8 cellular contexts compared by ENCODE assay signal in genomic region chr6:16759646-16760535, GRCh38. TPM values are rescaled to one million over a fixed set of nuclear protein-coding genes. Genes with fewer than 3 reads are reported as not detected.
A peak's percentile ranks its signal among the peaks of the same experiment; 100 is the strongest.
DNase-seq lines count a peak whose midpoint lies in the region; ATAC-seq and TF ChIP-seq lines count a peak whose summit lies in the region.

No MANE protein-coding gene starts in this region.

- peaks cover 35% of the 10 kb centered on the region for H3K36me3 Mint-ChIP-seq in CD4-positive, alpha-beta T cell (ENCODE audit: low read depth)
- peaks cover 11% of the 10 kb centered on the region for H3K36me3 Mint-ChIP-seq in activated naive CD8-positive, alpha-beta T cell treated with anti-CD3 and anti-CD28 coated beads for 36 hours

- no peaks in the 10 kb centered on the region for H3K9me3 Mint-ChIP-seq in CD4-positive, alpha-beta T cell
- H3K9me3 Mint-ChIP-seq in activated naive CD8-positive, alpha-beta T cell treated with anti-CD3 and anti-CD28 coated beads for 36 hours, result no peaks in the 10 kb centered on the region

- peaks cover 69% of the 10 kb centered on the region for H3K4me1 Mint-ChIP-seq in CD4-positive, alpha-beta T cell (ENCODE audit: low read depth)
- peaks cover 61% of the 10 kb centered on the region for H3K4me1 Mint-ChIP-seq in activated naive CD8-positive, alpha-beta T cell treated with anti-CD3 and anti-CD28 coated beads for 36 hours

- H3K36me3 ChIP-seq in HUES64 (ENCODE audit: insufficient read depth, low read length) (no peaks in the 10 kb centered on the region), ovary (no peaks in the 10 kb centered on the region), thymus (ENCODE audit: control insufficient read depth, insufficient read depth) (no peaks in the 10 kb centered on the region)

- CTCF ChIA-PET in CD4-positive, alpha-beta T cell (lab: Charles Lee), result interaction anchor here (0.9 to 2.9 kb wide), 6 partner anchors 10 to 428 kb away, joined by 3 to 12 read pairs (median 5); no protein-coding TSS in a partner anchor

- H3K4me3 ChIP-seq in HUES64 (ENCODE audit: low read length) (peak overlapping the region; percentile 87), ovary (peak overlapping the region; percentile 82), thymus (ENCODE audit: low read length) (peak overlapping the region; percentile 91)

- POLR2A ChIA-PET in CD4-positive, alpha-beta T cell (lab: Charles Lee), result interaction anchor here (0.7 to 3.0 kb wide), 12 partner anchors 9 to 346 kb away, joined by 3 to 20 read pairs (median 5); no protein-coding TSS in a partner anchor

- no peak for TF ChIP-seq CTCF in CD4-positive, alpha-beta T cell (IDR thresholded peaks at IDR 0.05)
- no peak for TF ChIP-seq CTCF in ovary (IDR thresholded peaks at IDR 0.05)

- WGBS in HUES64, result under 1% methylated on average over 89 of the region's 89 CpGs
- 1% methylated on average over 60 to 89 of the region's 89 CpGs for WGBS in ovary, 3 donors
- WGBS in thymus, result under 1% methylated on average over 89 of the region's 89 CpGs

- H3K27ac ChIP-seq in CD4-positive, alpha-beta T cell (ENCODE audit: low read depth, low read length), result peak overlapping the region; percentile 91
- H3K27ac ChIP-seq in HUES64 (ENCODE audit: low read depth, low read length), result no peak overlapping the region; the same call in 1 of the 2 replicates
- H3K27ac ChIP-seq in ovary, result peak overlapping the region; percentile 95 to 99
- H3K27ac ChIP-seq in thymus (ENCODE audit: low read depth), result peak overlapping the region; percentile 61

- ATAC-seq in CD4-positive, alpha-beta T cell (ENCODE audit: poor library complexity), result peak; percentile 6
- peak; percentile 50 for ATAC-seq in GM19463 (IDR thresholded peaks at IDR 0.05; ENCODE audit: unreplicated experiment)

- DNase-seq in CD4-positive, alpha-beta T cell, result peak; percentile 49 to 75 (median 67)
- DNase-seq in SKM-1 (lab: John Stamatoyannopoulos, UW; ENCODE audit: unreplicated experiment) (peak; percentile 33), head of caudate nucleus (peak; percentile 64 to 94 (median 87)), ovary (peak; percentile 88 to 90 (median 89))
- peak; percentile 79 for DNase-seq in activated naive CD8-positive, alpha-beta T cell treated with anti-CD3 and anti-CD28 coated beads for 36 hours

- no peak for TF ChIP-seq EP300 in ovary (IDR thresholded peaks at IDR 0.05)

- no peaks in the 10 kb centered on the region for H3K27me3 ChIP-seq in CD4-positive, alpha-beta T cell (ENCODE audit: control insufficient read depth, insufficient read depth, low read length)
- H3K27me3 ChIP-seq in HUES64 (ENCODE audit: insufficient read depth, low read length), result peaks cover 24% of the 10 kb centered on the region
- no peaks in the 10 kb centered on the region for H3K27me3 ChIP-seq in ovary
- peaks cover 2% of the 10 kb centered on the region for H3K27me3 ChIP-seq in thymus (ENCODE audit: control insufficient read depth, insufficient read depth)

- H3K4me1 ChIP-seq in HUES64 (ENCODE audit: insufficient read depth, low read length) (peaks cover 16% of the 10 kb centered on the region), ovary (ENCODE audit: insufficient read depth) (peaks cover 1% of the 10 kb centered on the region), thymus (ENCODE audit: control insufficient read depth, insufficient read depth, low read length) (peaks cover 3% of the 10 kb centered on the region)

- H3K27ac Mint-ChIP-seq in CD4-positive, alpha-beta T cell, result peak overlapping the region; percentile 98
- peak overlapping the region; percentile 91 for H3K27ac Mint-ChIP-seq in activated naive CD8-positive, alpha-beta T cell treated with anti-CD3 and anti-CD28 coated beads for 36 hours

- intact Hi-C loops in CD4-positive, alpha-beta T cell (cut with DNase I, micrococcal nuclease), result loop anchor here (2.0 to 10.0 kb wide), 13 partner anchors 21 to 1505 kb away; partner anchors contain the start of genes NUP153 (in 2 of the 2), DEK (in 1 of the 2), KDM1B (in 1 of the 2) and TPMT (in 1 of the 2)
- intact Hi-C loops in head of caudate nucleus (cut with DNase I) (loop anchor here (5.0 to 10.0 kb wide), 4 partner anchors 203 to 428 kb away; no protein-coding TSS in a partner anchor), ovary (cut with DNase I) (loop anchor here (2.0 to 10.0 kb wide), 6 partner anchors 245 to 433 kb away; no protein-coding TSS in a partner anchor)

- H3K4me3 Mint-ChIP-seq in CD4-positive, alpha-beta T cell, result peak overlapping the region; percentile 99
- peak overlapping the region; percentile 93 for H3K4me3 Mint-ChIP-seq in activated naive CD8-positive, alpha-beta T cell treated with anti-CD3 and anti-CD28 coated beads for 36 hours

- H3K9ac ChIP-seq in HUES64 (ENCODE audit: low read depth, low read length), result peak overlapping the region; percentile 69

- H3K27me3 Mint-ChIP-seq in CD4-positive, alpha-beta T cell, result peaks cover 4% of the 10 kb centered on the region
- H3K27me3 Mint-ChIP-seq in activated naive CD8-positive, alpha-beta T cell treated with anti-CD3 and anti-CD28 coated beads for 36 hours, result no peaks in the 10 kb centered on the region

- no peaks in the 10 kb centered on the region for H3K9me3 ChIP-seq in CD4-positive, alpha-beta T cell (ENCODE audit: control insufficient read depth, low read length)
- H3K9me3 ChIP-seq in HUES64 (ENCODE audit: insufficient read depth, low read depth, low read length) (no peaks in the 10 kb centered on the region), ovary (no peaks in the 10 kb centered on the region), thymus (ENCODE audit: control insufficient read depth) (no peaks in the 10 kb centered on the region)

- TF ChIP-seq POLR2A in ovary (IDR thresholded peaks at IDR 0.05), result peak; percentile 49

RNA-seq across cellular contexts. Expression of gene ATXN1, which starts 1.4 kb away (rescaled TPM):
- total RNA-seq in CD4-positive, alpha-beta T cell, result 10 to 100 TPM; 74.2 to 76.7 TPM
- 1.7 TPM for polyA plus RNA-seq in HUES64 (2013, experiment 1 of 2)
- 1.6 TPM for polyA plus RNA-seq in HUES64 (2013, experiment 2 of 2)
- 10 to 100 TPM; 27.8 to 32.8 TPM for total RNA-seq in activated naive CD8-positive, alpha-beta T cell treated with anti-CD3 and anti-CD28 coated beads for 36 hours
- total RNA-seq in ovary, result 10 to 100 TPM; 26.4 to 38.2 (median 32.6) TPM
- polyA plus RNA-seq in ovary (10 to 100 TPM in 1 of 2 donors, 1 to 10 TPM in 1; 7.3 to 12.9 TPM), thymus (6.8 TPM)

Comparison
In these comparisons a context has a peak if more than half of its experiments do, and no peak if none do; other contexts are left out.
1. DNase-seq: peak in every context shown above with its lines; median percentile 89 in ovary; 87 in head of caudate nucleus; 79 in activated naive CD8-positive, alpha-beta T cell treated with anti-CD3 and anti-CD28 coated beads for 36 hours; 67 in CD4-positive, alpha-beta T cell; 33 in SKM-1.